Comparison of ENCODE assay signal across 1 cellular context in the genomic region with DNA sequence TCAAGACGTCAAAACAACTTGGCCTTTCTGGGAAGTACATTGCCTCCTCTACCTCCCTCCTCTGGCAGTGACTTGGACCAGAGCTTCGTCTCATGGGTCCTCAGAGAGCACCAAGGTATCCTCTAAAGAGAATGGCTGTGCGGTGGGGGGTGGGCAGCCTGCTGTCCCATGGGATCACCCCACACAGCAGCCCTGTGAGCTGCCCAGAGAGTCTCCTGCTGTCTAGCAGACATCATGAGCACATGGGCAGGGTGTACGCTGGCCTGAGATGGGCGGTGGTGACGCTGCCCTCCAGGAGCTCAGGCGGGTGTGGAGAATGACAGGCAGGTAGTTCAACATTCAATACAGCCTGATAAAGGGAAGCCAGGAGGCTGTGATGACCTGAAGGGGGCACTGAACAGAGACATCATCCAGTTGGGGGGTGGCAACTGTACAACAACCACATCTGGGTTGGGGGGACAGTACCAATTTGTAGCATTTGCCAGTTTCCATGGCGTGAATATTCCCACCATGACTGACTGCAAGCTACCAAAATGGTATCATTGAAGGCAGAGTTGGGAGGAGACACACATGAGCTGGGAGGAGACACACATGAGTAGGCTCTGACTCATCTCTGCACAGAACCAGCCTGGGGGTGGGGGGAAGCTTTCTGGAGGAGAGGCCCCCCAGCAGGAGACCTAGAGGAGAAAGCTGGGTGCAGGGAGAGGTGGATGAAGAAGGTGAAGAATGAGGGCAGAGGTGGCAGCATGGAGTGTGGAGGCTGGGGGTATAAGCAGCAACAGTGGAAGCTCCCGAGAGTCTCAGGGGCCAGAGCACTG.
A peak's percentile ranks its signal among the peaks of the same experiment; 100 is the strongest.
TF ChIP-seq lines count a peak whose summit lies in the region.

No MANE protein-coding gene starts in this region.

TF ChIP-seq in GM12878, 131 proteins besides CTCF, POLR2A, EP300 and RAD21:
- TF ChIP-seq EZH2 (IDR thresholded peaks at IDR 0.05; ENCODE audit: borderline replicate concordance, control insufficient read depth, low read depth, low read length) (no peak), EED (IDR thresholded peaks at IDR 0.05; ENCODE audit: low read depth) (0 out of 2 replicates have a peak, but pooled peaks have one; percentile 17), SMARCA5 (IDR thresholded peaks at IDR 0.05) (no peak), IRF4 (IDR thresholded peaks at IDR 0.05; ENCODE audit: low read depth, low read length) (0 out of 2 replicates have a peak, but pooled peaks have one; percentile 30), JUNB (IDR thresholded peaks at IDR 0.05) (0 out of 2 replicates have a peak, but pooled peaks have one; percentile 10), PML (IDR thresholded peaks at IDR 0.05; ENCODE audit: low read length) (no peak), SUZ12 (IDR thresholded peaks at IDR 0.05; ENCODE audit: unreplicated experiment) (no peak), FOXK2 (IDR thresholded peaks at IDR 0.05) (no peak)
- TF ChIP-seq, protein P1, sequence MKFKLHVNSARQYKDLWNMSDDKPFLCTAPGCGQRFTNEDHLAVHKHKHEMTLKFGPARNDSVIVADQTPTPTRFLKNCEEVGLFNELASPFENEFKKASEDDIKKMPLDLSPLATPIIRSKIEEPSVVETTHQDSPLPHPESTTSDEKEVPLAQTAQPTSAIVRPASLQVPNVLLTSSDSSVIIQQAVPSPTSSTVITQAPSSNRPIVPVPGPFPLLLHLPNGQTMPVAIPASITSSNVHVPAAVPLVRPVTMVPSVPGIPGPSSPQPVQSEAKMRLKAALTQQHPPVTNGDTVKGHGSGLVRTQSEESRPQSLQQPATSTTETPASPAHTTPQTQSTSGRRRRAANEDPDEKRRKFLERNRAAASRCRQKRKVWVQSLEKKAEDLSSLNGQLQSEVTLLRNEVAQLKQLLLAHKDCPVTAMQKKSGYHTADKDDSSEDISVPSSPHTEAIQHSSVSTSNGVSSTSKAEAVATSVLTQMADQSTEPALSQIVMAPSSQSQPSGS (IDR thresholded peaks at IDR 0.05; ENCODE audit: low read length), result no peak
- TF ChIP-seq, protein P2, sequence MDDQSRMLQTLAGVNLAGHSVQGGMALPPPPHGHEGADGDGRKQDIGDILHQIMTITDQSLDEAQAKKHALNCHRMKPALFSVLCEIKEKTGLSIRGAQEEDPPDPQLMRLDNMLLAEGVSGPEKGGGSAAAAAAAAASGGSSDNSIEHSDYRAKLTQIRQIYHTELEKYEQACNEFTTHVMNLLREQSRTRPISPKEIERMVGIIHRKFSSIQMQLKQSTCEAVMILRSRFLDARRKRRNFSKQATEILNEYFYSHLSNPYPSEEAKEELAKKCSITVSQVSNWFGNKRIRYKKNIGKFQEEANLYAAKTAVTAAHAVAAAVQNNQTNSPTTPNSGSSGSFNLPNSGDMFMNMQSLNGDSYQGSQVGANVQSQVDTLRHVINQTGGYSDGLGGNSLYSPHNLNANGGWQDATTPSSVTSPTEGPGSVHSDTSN (IDR thresholded peaks at IDR 0.05; ENCODE audit: insufficient replicate concordance, low read depth, low read length), result no peak
